Comparison of ENCODE assay signal across 15 cellular contexts in genomic region chr17:15413101-15413750, GRCh38. TPM values are rescaled to one million over a fixed set of nuclear protein-coding genes. Genes with fewer than 3 reads are reported as not detected.
DNase-seq lines count a peak whose midpoint lies in the region; ATAC-seq and TF ChIP-seq lines count a peak whose summit lies in the region.
"Had no signal": no experiment of that assay in that cellular context is flagged by ENCODE, and none has a peak within 500 bp of the region (broad histone marks: within the 10 kb centered on the region; RNA-seq: fewer than 3 reads in every experiment).

No MANE protein-coding gene starts in this region.

- H3K9me3 ChIP-seq in SJCRH30 (replicated peaks) (no peaks in the 10 kb centered on the region; the same call in 1 of the 2 replicates), gastroesophageal sphincter (no peaks in the 10 kb centered on the region), trophoblast cell (ENCODE audit: insufficient read depth, low read depth, low read length) (no peaks in the 10 kb centered on the region), suprapubic skin (no peaks in the 10 kb centered on the region), prostate gland (no peaks in the 10 kb centered on the region)

- intact Hi-C loops in prostate gland (cut with DNase I): no loop called here

- peak overlapping the region; percentile 8 for H3K14ac ChIP-seq in trophoblast cell (ENCODE audit: low read length)

- H3K36me3 ChIP-seq in SJCRH30 (no peaks in the 10 kb centered on the region), gastroesophageal sphincter (no peaks in the 10 kb centered on the region), trophoblast cell (ENCODE audit: control insufficient read depth in 1 of 2, insufficient read depth in 2 of 2, low read length in 2 of 2) (no peaks in the 10 kb centered on the region), suprapubic skin (no peaks in the 10 kb centered on the region), prostate gland (no peaks in the 10 kb centered on the region)

- H2BK120ac ChIP-seq in trophoblast cell (ENCODE audit: insufficient read depth, low read length, poor library complexity): no peak overlapping the region

- 73 to 93% methylated on average over 5 to 6 of the region's 9 CpGs for WGBS in gastroesophageal sphincter (ENCODE audit: low coverage in 1 of 2), 2 donors
- WGBS in trophoblast cell (ENCODE audit: extremely low coverage, insufficient coverage, insufficient read length): no CpG with 5 or more reads among the region's 9 CpGs
- 93% methylated on average over 9 of the region's 9 CpGs for WGBS in suprapubic skin
- 84% methylated on average over 9 of the region's 9 CpGs for WGBS in prostate gland

- H3K27ac ChIP-seq in SJCRH30: peak overlapping the region; percentile 44
- H3K27ac ChIP-seq in gastroesophageal sphincter: peak overlapping the region in 3 of 4 donors; percentile 80 to 82 (median 81)
- H3K27ac ChIP-seq in trophoblast cell (ENCODE audit: low read depth, low read length): no peak overlapping the region
- H3K27ac ChIP-seq in suprapubic skin: peak overlapping the region; percentile 80
- H3K27ac ChIP-seq in prostate gland: no peak overlapping the region
- H3K27ac ChIP-seq: KMS-11 had no signal

- H3K4me2 ChIP-seq in trophoblast cell (ENCODE audit: low read length): no peak overlapping the region
- H3K4me2 ChIP-seq: KMS-11 had no signal

- H3K4me1 ChIP-seq in SJCRH30 (peaks cover 36% of the 10 kb centered on the region), gastroesophageal sphincter (peaks cover 0 to 47% (median 6%) of the 10 kb centered on the region in 3 donors), trophoblast cell (ENCODE audit: control insufficient read depth in 1 of 2, insufficient read depth in 2 of 2, low read length in 2 of 2) (peaks cover 9 to 11% of the 10 kb centered on the region in 2 experiments), suprapubic skin (peaks cover 46% of the 10 kb centered on the region), prostate gland (replicated peaks) (no peaks in the 10 kb centered on the region)

- no peak for ATAC-seq in gastroesophageal sphincter
- ATAC-seq in HG03045 (IDR thresholded peaks at IDR 0.05; ENCODE audit: unreplicated experiment): no peak
- ATAC-seq in HG03354 (IDR thresholded peaks at IDR 0.05; ENCODE audit: poor library complexity, severe bottlenecking, unreplicated experiment): no peak
- ATAC-seq in GM18867 (IDR thresholded peaks at IDR 0.05; ENCODE audit: unreplicated experiment): no peak

- peak in 1 of 2 experiments; percentile 49 for DNase-seq in SJCRH30
- no peak for DNase-seq in trophoblast cell
- DNase-seq in suprapubic skin (ENCODE audit: low spot score in 2 of 2): no peak
- DNase-seq in prostate gland (ENCODE audit: low spot score): no peak
- DNase-seq: CD8-positive, alpha-beta memory T cell; MV-4-11; NCI-H187; NCI-H2227 treated with DMSO at 0.1 percent for 48 hours; NCI-H524 had no signal

- H3K79me1 ChIP-seq in trophoblast cell (ENCODE audit: low read length): no peaks in the 10 kb centered on the region

- H3K27me3 ChIP-seq in SJCRH30: no peaks in the 10 kb centered on the region
- no peaks in the 10 kb centered on the region for H3K27me3 ChIP-seq in gastroesophageal sphincter
- no peaks in the 10 kb centered on the region for H3K27me3 ChIP-seq in trophoblast cell (ENCODE audit: insufficient read depth, low read length)
- H3K27me3 ChIP-seq in suprapubic skin: no peaks in the 10 kb centered on the region
- no peaks in the 10 kb centered on the region for H3K27me3 ChIP-seq in prostate gland (replicated peaks; ENCODE audit: insufficient read depth)

- no peak overlapping the region for H2BK5ac ChIP-seq in trophoblast cell (ENCODE audit: low read depth, low read length, poor library complexity)

- no peak overlapping the region for H4K8ac ChIP-seq in trophoblast cell (ENCODE audit: low read depth, low read length)

- peak overlapping the region; percentile 5 for H2BK12ac ChIP-seq in trophoblast cell (ENCODE audit: low read length)

- no peak overlapping the region for H2AK5ac ChIP-seq in trophoblast cell (ENCODE audit: low read length)

- TF ChIP-seq CTCF in gastroesophageal sphincter (IDR thresholded peaks at IDR 0.05) (no peak), suprapubic skin (IDR thresholded peaks at IDR 0.05) (no peak), prostate gland (IDR thresholded peaks at IDR 0.05) (no peak)

- H3K79me2 ChIP-seq in trophoblast cell (ENCODE audit: control insufficient read depth, insufficient read depth, low read length, poor library complexity): no peaks in the 10 kb centered on the region

- H3K4ac ChIP-seq in trophoblast cell (ENCODE audit: low read depth, low read length): no peak overlapping the region

- TF ChIP-seq EP300 in gastroesophageal sphincter (IDR thresholded peaks at IDR 0.05) (no peak), suprapubic skin (IDR thresholded peaks at IDR 0.05) (no peak)

- TF ChIP-seq POLR2A in gastroesophageal sphincter (IDR thresholded peaks at IDR 0.05): no peak
- TF ChIP-seq POLR2A in suprapubic skin (IDR thresholded peaks at IDR 0.05): no peak
- TF ChIP-seq POLR2A in prostate gland (IDR thresholded peaks at IDR 0.05): no peak

- H3K18ac ChIP-seq in trophoblast cell (ENCODE audit: low read length): no peak overlapping the region

- H4K12ac ChIP-seq in trophoblast cell (ENCODE audit: low read depth, low read length): no peak overlapping the region

- no peak overlapping the region for H4K91ac ChIP-seq in trophoblast cell (ENCODE audit: low read depth, low read length)

- no peak overlapping the region for H3K9ac ChIP-seq in trophoblast cell (ENCODE audit: low read length)
- H3K9ac ChIP-seq: KMS-11 had no signal

- H3K4me3 ChIP-seq in SJCRH30 (no peak overlapping the region), gastroesophageal sphincter (no peak overlapping the region), trophoblast cell (ENCODE audit: low read depth, low read length) (no peak overlapping the region), suprapubic skin (no peak overlapping the region), prostate gland (no peak overlapping the region)

- H3K23ac ChIP-seq in trophoblast cell (ENCODE audit: low read length): no peak overlapping the region

- H2AFZ ChIP-seq in trophoblast cell (ENCODE audit: insufficient read depth, low read length, poor library complexity): no peak overlapping the region

RNA-seq across cellular contexts. Expression of gene CDRT4, which starts 54.2 kb away (rescaled TPM):
- 0.04 TPM in 1 of 2 replicates, not detected in the other for total RNA-seq in SJCRH30 (2014; rRNA removed; shearing (Covaris generic))
- total RNA-seq in gastroesophageal sphincter: 1 to 10 TPM; 5.4 to 5.9 (median 5.5) TPM
- 10.1 and 12.1 TPM in 2 replicates for polyA plus RNA-seq in trophoblast cell (2013)
- 10 to 100 TPM in 2 of 4 donors, 1 to 10 TPM in 2; 7.1 to 23.8 (median 8.8) TPM for total RNA-seq in suprapubic skin
- 10 to 100 TPM in 1 of 2 donors, 1 to 10 TPM in 1; 8.5 to 13.0 TPM for total RNA-seq in prostate gland
- total RNA-seq: H4 had no signal
- polyA plus RNA-seq: CD8-positive, alpha-beta memory T cell had no signal

Comparison
In these comparisons a context has a peak if more than half of its experiments do, and no peak if none do; other contexts are left out.
1. H3K27ac ChIP-seq: peak in SJCRH30 (single experiment), gastroesophageal sphincter (3 of 4) and suprapubic skin (single experiment); none in trophoblast cell (single experiment) and prostate gland (0 of 2).